Comparison of ENCODE assay signal across 1 cellular context in the genomic region with DNA sequence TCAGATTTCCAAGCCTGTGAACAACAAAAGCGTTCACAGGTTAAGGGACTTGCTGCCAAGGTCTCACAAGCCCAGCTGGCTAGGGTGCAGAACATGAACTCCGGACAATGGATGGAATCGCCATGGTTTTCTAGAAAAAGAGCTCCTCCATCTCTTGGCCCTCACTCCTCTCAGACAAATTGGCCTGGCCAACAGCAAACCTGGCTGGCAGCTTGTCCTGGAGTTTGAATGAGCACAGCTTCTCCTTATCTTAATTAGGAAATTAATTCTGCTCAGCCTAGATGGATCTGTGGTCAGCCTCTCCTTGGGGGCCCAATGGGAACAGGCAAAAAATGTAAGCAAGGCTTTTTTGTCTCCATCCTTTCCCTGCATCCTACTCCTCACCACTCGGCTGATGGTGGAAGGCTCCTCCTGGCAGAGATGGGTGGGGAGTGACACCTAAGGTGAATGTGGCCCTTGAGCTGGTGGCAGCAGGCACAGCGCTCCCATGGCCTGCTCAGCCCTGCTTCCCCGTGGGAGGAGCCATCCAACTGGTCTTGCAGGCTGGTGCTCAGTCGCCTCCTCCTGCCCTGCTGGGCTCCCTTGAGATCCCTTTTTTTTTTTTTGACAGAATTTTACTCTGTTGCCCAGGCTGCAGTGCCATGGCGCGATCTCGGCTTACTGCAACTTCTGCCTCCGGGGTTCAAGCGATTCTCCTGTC.
TF ChIP-seq lines count a peak whose summit lies in the region.

No MANE protein-coding gene starts in this region.

TF ChIP-seq in WTC11, 78 proteins besides CTCF, POLR2A, EP300 and RAD21 (continued from another document):
- TF ChIP-seq, protein P1, sequence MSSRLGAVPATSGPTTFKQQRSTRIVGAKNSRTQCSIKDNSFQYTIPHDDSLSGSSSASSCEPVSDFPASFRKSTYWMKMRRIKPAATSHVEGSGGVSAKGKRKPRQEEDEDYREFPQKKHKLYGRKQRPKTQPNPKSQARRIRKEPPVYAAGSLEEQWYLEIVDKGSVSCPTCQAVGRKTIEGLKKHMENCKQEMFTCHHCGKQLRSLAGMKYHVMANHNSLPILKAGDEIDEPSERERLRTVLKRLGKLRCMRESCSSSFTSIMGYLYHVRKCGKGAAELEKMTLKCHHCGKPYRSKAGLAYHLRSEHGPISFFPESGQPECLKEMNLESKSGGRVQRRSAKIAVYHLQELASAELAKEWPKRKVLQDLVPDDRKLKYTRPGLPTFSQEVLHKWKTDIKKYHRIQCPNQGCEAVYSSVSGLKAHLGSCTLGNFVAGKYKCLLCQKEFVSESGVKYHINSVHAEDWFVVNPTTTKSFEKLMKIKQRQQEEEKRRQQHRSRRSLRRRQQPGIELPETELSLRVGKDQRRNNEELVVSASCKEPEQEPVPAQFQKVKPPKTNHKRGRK (CRISPR knock-in tag; IDR thresholded peaks at IDR 0.05; ENCODE audit: borderline replicate concordance), result no peak
- no peak for TF ChIP-seq ZBTB21 (CRISPR knock-in tag; IDR thresholded peaks at IDR 0.05; ENCODE audit: borderline replicate concordance)
- no peak for TF ChIP-seq ZNF416 (CRISPR knock-in tag; IDR thresholded peaks at IDR 0.05)
- no peak for TF ChIP-seq GTF2I (CRISPR knock-in tag; conservative IDR thresholded peaks at IDR 0.05)
- TF ChIP-seq, protein P2, sequence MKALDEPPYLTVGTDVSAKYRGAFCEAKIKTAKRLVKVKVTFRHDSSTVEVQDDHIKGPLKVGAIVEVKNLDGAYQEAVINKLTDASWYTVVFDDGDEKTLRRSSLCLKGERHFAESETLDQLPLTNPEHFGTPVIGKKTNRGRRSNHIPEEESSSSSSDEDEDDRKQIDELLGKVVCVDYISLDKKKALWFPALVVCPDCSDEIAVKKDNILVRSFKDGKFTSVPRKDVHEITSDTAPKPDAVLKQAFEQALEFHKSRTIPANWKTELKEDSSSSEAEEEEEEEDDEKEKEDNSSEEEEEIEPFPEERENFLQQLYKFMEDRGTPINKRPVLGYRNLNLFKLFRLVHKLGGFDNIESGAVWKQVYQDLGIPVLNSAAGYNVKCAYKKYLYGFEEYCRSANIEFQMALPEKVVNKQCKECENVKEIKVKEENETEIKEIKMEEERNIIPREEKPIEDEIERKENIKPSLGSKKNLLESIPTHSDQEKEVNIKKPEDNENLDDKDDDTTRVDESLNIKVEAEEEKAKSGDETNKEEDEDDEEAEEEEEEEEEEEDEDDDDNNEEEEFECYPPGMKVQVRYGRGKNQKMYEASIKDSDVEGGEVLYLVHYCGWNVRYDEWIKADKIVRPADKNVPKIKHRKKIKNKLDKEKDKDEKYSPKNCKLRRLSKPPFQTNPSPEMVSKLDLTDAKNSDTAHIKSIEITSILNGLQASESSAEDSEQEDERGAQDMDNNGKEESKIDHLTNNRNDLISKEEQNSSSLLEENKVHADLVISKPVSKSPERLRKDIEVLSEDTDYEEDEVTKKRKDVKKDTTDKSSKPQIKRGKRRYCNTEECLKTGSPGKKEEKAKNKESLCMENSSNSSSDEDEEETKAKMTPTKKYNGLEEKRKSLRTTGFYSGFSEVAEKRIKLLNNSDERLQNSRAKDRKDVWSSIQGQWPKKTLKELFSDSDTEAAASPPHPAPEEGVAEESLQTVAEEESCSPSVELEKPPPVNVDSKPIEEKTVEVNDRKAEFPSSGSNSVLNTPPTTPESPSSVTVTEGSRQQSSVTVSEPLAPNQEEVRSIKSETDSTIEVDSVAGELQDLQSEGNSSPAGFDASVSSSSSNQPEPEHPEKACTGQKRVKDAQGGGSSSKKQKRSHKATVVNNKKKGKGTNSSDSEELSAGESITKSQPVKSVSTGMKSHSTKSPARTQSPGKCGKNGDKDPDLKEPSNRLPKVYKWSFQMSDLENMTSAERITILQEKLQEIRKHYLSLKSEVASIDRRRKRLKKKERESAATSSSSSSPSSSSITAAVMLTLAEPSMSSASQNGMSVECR (CRISPR knock-in tag; IDR thresholded peaks at IDR 0.05; ENCODE audit: borderline replicate concordance), result no peak
- TF ChIP-seq, protein P3, sequence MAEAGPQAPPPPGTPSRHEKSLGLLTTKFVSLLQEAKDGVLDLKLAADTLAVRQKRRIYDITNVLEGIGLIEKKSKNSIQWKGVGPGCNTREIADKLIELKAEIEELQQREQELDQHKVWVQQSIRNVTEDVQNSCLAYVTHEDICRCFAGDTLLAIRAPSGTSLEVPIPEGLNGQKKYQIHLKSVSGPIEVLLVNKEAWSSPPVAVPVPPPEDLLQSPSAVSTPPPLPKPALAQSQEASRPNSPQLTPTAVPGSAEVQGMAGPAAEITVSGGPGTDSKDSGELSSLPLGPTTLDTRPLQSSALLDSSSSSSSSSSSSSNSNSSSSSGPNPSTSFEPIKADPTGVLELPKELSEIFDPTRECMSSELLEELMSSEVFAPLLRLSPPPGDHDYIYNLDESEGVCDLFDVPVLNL (CRISPR knock-in tag; IDR thresholded peaks at IDR 0.05; ENCODE audit: borderline replicate concordance, low read depth), result no peak
- no peak for TF ChIP-seq OVOL2 (CRISPR knock-in tag; IDR thresholded peaks at IDR 0.05; ENCODE audit: borderline replicate concordance)
- TF ChIP-seq CBFB (CRISPR knock-in tag; IDR thresholded peaks at IDR 0.05; ENCODE audit: low read depth), result no peak
- TF ChIP-seq NFYB (CRISPR knock-in tag; conservative IDR thresholded peaks at IDR 0.05; ENCODE audit: low read depth), result no peak
- TF ChIP-seq, protein P4, sequence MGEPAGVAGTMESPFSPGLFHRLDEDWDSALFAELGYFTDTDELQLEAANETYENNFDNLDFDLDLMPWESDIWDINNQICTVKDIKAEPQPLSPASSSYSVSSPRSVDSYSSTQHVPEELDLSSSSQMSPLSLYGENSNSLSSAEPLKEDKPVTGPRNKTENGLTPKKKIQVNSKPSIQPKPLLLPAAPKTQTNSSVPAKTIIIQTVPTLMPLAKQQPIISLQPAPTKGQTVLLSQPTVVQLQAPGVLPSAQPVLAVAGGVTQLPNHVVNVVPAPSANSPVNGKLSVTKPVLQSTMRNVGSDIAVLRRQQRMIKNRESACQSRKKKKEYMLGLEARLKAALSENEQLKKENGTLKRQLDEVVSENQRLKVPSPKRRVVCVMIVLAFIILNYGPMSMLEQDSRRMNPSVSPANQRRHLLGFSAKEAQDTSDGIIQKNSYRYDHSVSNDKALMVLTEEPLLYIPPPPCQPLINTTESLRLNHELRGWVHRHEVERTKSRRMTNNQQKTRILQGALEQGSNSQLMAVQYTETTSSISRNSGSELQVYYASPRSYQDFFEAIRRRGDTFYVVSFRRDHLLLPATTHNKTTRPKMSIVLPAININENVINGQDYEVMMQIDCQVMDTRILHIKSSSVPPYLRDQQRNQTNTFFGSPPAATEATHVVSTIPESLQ (CRISPR knock-in tag; IDR thresholded peaks at IDR 0.05), result no peak
- TF ChIP-seq, protein P5, sequence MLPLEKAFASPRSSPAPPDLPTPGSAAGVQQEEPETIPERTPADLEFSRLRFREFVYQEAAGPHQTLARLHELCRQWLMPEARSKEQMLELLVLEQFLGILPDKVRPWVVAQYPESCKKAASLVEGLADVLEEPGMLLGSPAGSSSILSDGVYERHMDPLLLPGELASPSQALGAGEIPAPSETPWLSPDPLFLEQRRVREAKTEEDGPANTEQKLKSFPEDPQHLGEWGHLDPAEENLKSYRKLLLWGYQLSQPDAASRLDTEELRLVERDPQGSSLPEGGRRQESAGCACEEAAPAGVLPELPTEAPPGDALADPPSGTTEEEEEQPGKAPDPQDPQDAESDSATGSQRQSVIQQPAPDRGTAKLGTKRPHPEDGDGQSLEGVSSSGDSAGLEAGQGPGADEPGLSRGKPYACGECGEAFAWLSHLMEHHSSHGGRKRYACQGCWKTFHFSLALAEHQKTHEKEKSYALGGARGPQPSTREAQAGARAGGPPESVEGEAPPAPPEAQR (CRISPR knock-in tag; IDR thresholded peaks at IDR 0.05), result no peak
- TF ChIP-seq, protein P6, sequence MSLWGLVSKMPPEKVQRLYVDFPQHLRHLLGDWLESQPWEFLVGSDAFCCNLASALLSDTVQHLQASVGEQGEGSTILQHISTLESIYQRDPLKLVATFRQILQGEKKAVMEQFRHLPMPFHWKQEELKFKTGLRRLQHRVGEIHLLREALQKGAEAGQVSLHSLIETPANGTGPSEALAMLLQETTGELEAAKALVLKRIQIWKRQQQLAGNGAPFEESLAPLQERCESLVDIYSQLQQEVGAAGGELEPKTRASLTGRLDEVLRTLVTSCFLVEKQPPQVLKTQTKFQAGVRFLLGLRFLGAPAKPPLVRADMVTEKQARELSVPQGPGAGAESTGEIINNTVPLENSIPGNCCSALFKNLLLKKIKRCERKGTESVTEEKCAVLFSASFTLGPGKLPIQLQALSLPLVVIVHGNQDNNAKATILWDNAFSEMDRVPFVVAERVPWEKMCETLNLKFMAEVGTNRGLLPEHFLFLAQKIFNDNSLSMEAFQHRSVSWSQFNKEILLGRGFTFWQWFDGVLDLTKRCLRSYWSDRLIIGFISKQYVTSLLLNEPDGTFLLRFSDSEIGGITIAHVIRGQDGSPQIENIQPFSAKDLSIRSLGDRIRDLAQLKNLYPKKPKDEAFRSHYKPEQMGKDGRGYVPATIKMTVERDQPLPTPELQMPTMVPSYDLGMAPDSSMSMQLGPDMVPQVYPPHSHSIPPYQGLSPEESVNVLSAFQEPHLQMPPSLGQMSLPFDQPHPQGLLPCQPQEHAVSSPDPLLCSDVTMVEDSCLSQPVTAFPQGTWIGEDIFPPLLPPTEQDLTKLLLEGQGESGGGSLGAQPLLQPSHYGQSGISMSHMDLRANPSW (CRISPR knock-in tag; conservative IDR thresholded peaks at IDR 0.05; ENCODE audit: low read depth), result no peak
